In genomic region chr6:116220172-116220571, GRCh38 we compare ENCODE assay signal across 13 cellular contexts. TPM values are rescaled to one million over a fixed set of nuclear protein-coding genes. Genes with fewer than 3 reads are reported as not detected.
DNase-seq lines count a peak whose midpoint lies in the region; ATAC-seq and TF ChIP-seq lines count a peak whose summit lies in the region.
"Had no signal": no experiment of that assay in that cellular context is flagged by ENCODE, and none has a peak within 500 bp of the region (broad histone marks: within the 10 kb centered on the region; RNA-seq: fewer than 3 reads in every experiment).

No MANE protein-coding gene starts in this region.

- no peaks in the 10 kb centered on the region for H3K27me3 ChIP-seq in effector memory CD4-positive, alpha-beta T cell (replicated peaks; ENCODE audit: control insufficient read depth, insufficient read depth, low read length, poor library complexity, severe bottlenecking)
- H3K27me3 ChIP-seq: upper lobe of right lung had no signal

- in situ Hi-C loops in GM13976 (cut with MboI; ENCODE audit: low sequenced_read_pairs, unreplicated experiment), result no loop called here

- DNase-seq in Daoy (ENCODE audit: low read depth) (peak; percentile 20), SHP77 (lab: John Stamatoyannopoulos, UW) (peak; percentile 33 to 43), fibroblast of peridontal ligament (ENCODE audit: extremely low read depth) (peak; percentile 41), medulla oblongata (ENCODE audit: extremely low spot score) (peak; percentile 77), GM13976 (ENCODE audit: low spot score) (no peak), NCI-H1930 (lab: John Stamatoyannopoulos, UW) (no peak)
- DNase-seq in effector memory CD4-positive, alpha-beta T cell, result no peak
- DNase-seq: activated CD4-positive, alpha-beta T cell treated with anti-CD3 and anti-CD28 coated beads for 4 hours; DND-41; NCI-H2227 treated with DMSO at 0.1 percent for 48 hours; upper lobe of right lung had no signal

- ATAC-seq in esophagus mucosa, result no peak
- ATAC-seq: upper lobe of right lung had no signal

- no peak overlapping the region for H3K27ac ChIP-seq in effector memory CD4-positive, alpha-beta T cell (ENCODE audit: insufficient read depth, low read length, poor library complexity, severe bottlenecking)
- H3K27ac ChIP-seq: prostate gland, upper lobe of right lung had no signal

- H3K4me1 ChIP-seq in effector memory CD4-positive, alpha-beta T cell (ENCODE audit: control insufficient read depth, insufficient read depth, low read length, poor library complexity, severe bottlenecking), result no peaks in the 10 kb centered on the region
- H3K4me1 ChIP-seq: prostate gland, upper lobe of right lung had no signal

- H3K36me3 ChIP-seq in effector memory CD4-positive, alpha-beta T cell (ENCODE audit: control insufficient read depth, insufficient read depth, low read length), result no peaks in the 10 kb centered on the region
- H3K36me3 ChIP-seq: prostate gland had no signal

- H3K4me3 ChIP-seq in effector memory CD4-positive, alpha-beta T cell (ENCODE audit: insufficient read depth, low read depth, low read length, poor library complexity, severe bottlenecking), result no peak overlapping the region
- H3K4me3 ChIP-seq: prostate gland, upper lobe of right lung had no signal

- no peak for TF ChIP-seq CTCF in GM13976 (IDR thresholded peaks at IDR 0.05; ENCODE audit: borderline replicate concordance, control extremely low read depth, extremely low read depth, insufficient read depth, missing control alignments)

- H3K9me3 ChIP-seq in effector memory CD4-positive, alpha-beta T cell (ENCODE audit: control insufficient read depth, low read length), result no peaks in the 10 kb centered on the region
- H3K9me3 ChIP-seq: prostate gland, upper lobe of right lung had no signal

RNA-seq across cellular contexts. Expression of gene TSPYL4, which starts 33.7 kb away (rescaled TPM):
- 7.6 and 11.7 TPM in 2 replicates for total RNA-seq in Daoy (2014; rRNA removed; shearing (Covaris generic))
- total RNA-seq in esophagus mucosa, result 6.7 TPM

RNA-seq across cellular contexts. Expression of gene TSPYL1, which starts 59.6 kb away (rescaled TPM):
- 36.9 and 41.2 TPM in 2 replicates for total RNA-seq in Daoy (2014; rRNA removed; shearing (Covaris generic))
- total RNA-seq in esophagus mucosa, result 54.0 TPM

Comparison
In these comparisons a context has a peak if more than half of its experiments do, and no peak if none do; other contexts are left out.
1. DNase-seq: peak in Daoy (single experiment), SHP77 (2 of 2), fibroblast of peridontal ligament (single experiment) and medulla oblongata (single experiment); none in GM13976 (single experiment), effector memory CD4-positive, alpha-beta T cell (0 of 3) and NCI-H1930 (0 of 2).